Comparison of ENCODE assay signal across 14 cellular contexts in the genomic region with DNA sequence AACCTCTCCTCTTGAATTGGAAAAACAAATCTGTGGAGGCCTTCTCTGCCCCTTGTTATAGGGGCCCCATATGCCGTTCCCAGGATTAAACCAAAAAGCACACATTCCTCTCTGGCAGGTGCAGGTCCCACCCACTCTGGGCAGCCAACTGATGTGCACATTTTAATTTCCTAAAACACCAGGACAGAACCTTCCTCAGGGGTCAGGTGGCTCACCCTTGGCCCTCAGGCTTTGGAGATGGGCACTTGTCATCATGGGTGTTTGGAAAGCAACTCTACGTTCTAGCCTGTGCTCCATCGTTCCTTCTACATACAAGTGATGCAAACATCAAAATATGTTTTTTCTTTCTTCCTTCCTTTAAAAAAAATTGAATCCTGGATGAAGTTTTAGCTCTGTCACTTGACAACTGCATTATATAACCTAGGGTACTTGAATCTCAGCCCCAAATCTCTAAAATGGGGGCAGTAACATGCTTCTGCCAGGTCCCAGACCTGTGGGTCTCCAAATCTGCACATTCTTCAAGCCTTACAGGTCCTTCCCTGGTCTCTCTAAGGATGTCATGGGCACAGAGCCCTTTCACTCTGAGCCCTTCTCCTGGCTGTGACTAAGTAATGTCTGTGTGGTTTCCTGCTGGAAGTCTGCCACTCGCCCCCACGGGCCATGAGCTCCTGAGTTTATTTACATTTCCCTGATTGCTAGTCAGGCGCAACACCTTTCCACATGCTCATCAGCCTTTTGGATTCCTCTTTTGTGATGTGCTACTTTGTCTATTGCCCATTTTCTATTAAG. TPM values are rescaled to one million over a fixed set of nuclear protein-coding genes. Genes with fewer than 3 reads are reported as not detected.
DNase-seq lines count a peak whose midpoint lies in the region; ATAC-seq and TF ChIP-seq lines count a peak whose summit lies in the region.
"Had no signal": no experiment of that assay in that cellular context is flagged by ENCODE, and none has a peak within 500 bp of the region (broad histone marks: within the 10 kb centered on the region; RNA-seq: fewer than 3 reads in every experiment).

No MANE protein-coding gene starts in this region.

- H4K91ac ChIP-seq in mesenchymal stem cell (ENCODE audit: low read length), result no peak overlapping the region

- H3K9me3 ChIP-seq in body of pancreas (peaks cover 0 to 47% (median 0%) of the 10 kb centered on the region in 3 donors), mesenchymal stem cell (ENCODE audit: control insufficient read depth, low read length) (peaks cover 97% of the 10 kb centered on the region), prostate gland (no peaks in the 10 kb centered on the region)

- no peak overlapping the region for H3K4me3 ChIP-seq in body of pancreas
- peak overlapping the region in 1 of 2 experiments; percentile 18 for H3K4me3 ChIP-seq in mesenchymal stem cell (ENCODE audit: insufficient read depth in 1 of 2, low read depth in 1 of 2, low read length in 2 of 2)
- H3K4me3 ChIP-seq in prostate gland, result no peak overlapping the region
- H3K4me3 ChIP-seq: adrenal gland, lower lobe of right lung had no signal

- no peak overlapping the region for H3K23ac ChIP-seq in mesenchymal stem cell (ENCODE audit: low read length in 2 of 2)

- no peak overlapping the region for H2BK12ac ChIP-seq in mesenchymal stem cell (ENCODE audit: low read length in 2 of 2)

- in situ Hi-C loops in Caki2 (cut with HindIII; ENCODE audit: low pct_unique_long_range_greater_than_20kb, low sequenced_read_pairs) (no loop called here), KBM-7 (cut with MboI; ENCODE audit: low pct_unique_long_range_greater_than_20kb, low sequenced_read_pairs) (no loop called here)

- TF ChIP-seq CTCF in body of pancreas (IDR thresholded peaks at IDR 0.05) (no peak), prostate gland (IDR thresholded peaks at IDR 0.05) (no peak)

- H3K18ac ChIP-seq in mesenchymal stem cell (ENCODE audit: low read depth in 1 of 2, low read length in 2 of 2), result no peak overlapping the region

- intact Hi-C loops in body of pancreas (cut with DNase I), result no loop called here
- intact Hi-C loops in prostate gland (cut with DNase I), result no loop called here

- H2BK120ac ChIP-seq in mesenchymal stem cell (ENCODE audit: low read depth, low read length), result no peak overlapping the region

- 61 to 77% methylated on average over 6 of the region's 6 CpGs for WGBS in body of pancreas, 2 donors
- WGBS in mesenchymal stem cell, result 53% methylated on average over 6 of the region's 6 CpGs
- 53% methylated on average over 6 of the region's 6 CpGs for WGBS in prostate gland

- H2BK5ac ChIP-seq in mesenchymal stem cell (ENCODE audit: low read depth, low read length, poor library complexity, severe bottlenecking), result no peak overlapping the region

- no peak overlapping the region for H3K9ac ChIP-seq in mesenchymal stem cell (ENCODE audit: low read length)

- H2BK15ac ChIP-seq in mesenchymal stem cell (ENCODE audit: low read depth, poor library complexity, severe bottlenecking), result no peak overlapping the region

- no peak overlapping the region for H3K27ac ChIP-seq in body of pancreas
- peak overlapping the region; percentile 20 for H3K27ac ChIP-seq in mesenchymal stem cell (ENCODE audit: low read length, poor library complexity, severe bottlenecking)
- no peak overlapping the region for H3K27ac ChIP-seq in prostate gland
- H3K27ac ChIP-seq: lower lobe of right lung had no signal

- ATAC-seq in body of pancreas (no peak), HG03442 (IDR thresholded peaks at IDR 0.05; ENCODE audit: unreplicated experiment) (no peak)
- ATAC-seq: Right ventricle myocardium inferior had no signal

- peaks cover 1% of the 10 kb centered on the region for H3K79me1 ChIP-seq in mesenchymal stem cell (replicated peaks; ENCODE audit: low read length, poor library complexity, severe bottlenecking)

- DNase-seq in Caki2 (ENCODE audit: low read depth) (peak; percentile 53), KBM-7 (peak; percentile 41), body of pancreas (peak in 3 of 4 donors; percentile 33 to 47 (median 34)), mesenchymal stem cell (peak; percentile 50), prostate gland (ENCODE audit: low spot score) (no peak), NCI-H510A (lab: John Stamatoyannopoulos, UW) (no peak)
- no peak for DNase-seq in activated CD4-positive, CD25-positive, alpha-beta regulatory T cell treated with anti-CD3 and anti-CD28 coated beads, Interleukin-2, amount 50 U/mL, for 72 hours
- DNase-seq: activated CD4-positive, alpha-beta T cell treated with anti-CD3 and anti-CD28 coated beads for 48 hours; HCEC 1CT; lower lobe of right lung; NCI-H1694 treated with DMSO at 0.1 percent for 48 hours had no signal

- no peaks in the 10 kb centered on the region for H3K4me1 ChIP-seq in body of pancreas
- peaks cover 2% of the 10 kb centered on the region for H3K4me1 ChIP-seq in mesenchymal stem cell (ENCODE audit: control insufficient read depth, insufficient read depth, low read depth, low read length)
- no peaks in the 10 kb centered on the region for H3K4me1 ChIP-seq in prostate gland (replicated peaks)
- H3K4me1 ChIP-seq: adrenal gland, lower lobe of right lung had no signal

- no peak overlapping the region for H3K4ac ChIP-seq in mesenchymal stem cell (ENCODE audit: low read depth in 1 of 2, low read length in 2 of 2)

- H3K14ac ChIP-seq in mesenchymal stem cell (ENCODE audit: low read length in 2 of 2), result no peak overlapping the region

- TF ChIP-seq POLR2A in body of pancreas (IDR thresholded peaks at IDR 0.05), result no peak
- no peak for TF ChIP-seq POLR2A in prostate gland (IDR thresholded peaks at IDR 0.05)

- no peak overlapping the region for H2AFZ ChIP-seq in mesenchymal stem cell (ENCODE audit: low read depth, low read length)

- H3K27me3 ChIP-seq in body of pancreas (no peaks in the 10 kb centered on the region), mesenchymal stem cell (ENCODE audit: control insufficient read depth in 1 of 2, insufficient read depth in 1 of 2, low read length in 2 of 2) (peaks cover 0 to 2% of the 10 kb centered on the region in 2 experiments), prostate gland (replicated peaks; ENCODE audit: insufficient read depth) (no peaks in the 10 kb centered on the region)
- H3K27me3 ChIP-seq: adrenal gland had no signal

- no peak overlapping the region for H2AK5ac ChIP-seq in mesenchymal stem cell (ENCODE audit: low read length, severe bottlenecking)

- H4K8ac ChIP-seq in mesenchymal stem cell (ENCODE audit: low read length), result no peak overlapping the region

- H3K4me2 ChIP-seq in mesenchymal stem cell (ENCODE audit: low read length, poor library complexity, severe bottlenecking), result no peak overlapping the region

- no peaks in the 10 kb centered on the region for H3K36me3 ChIP-seq in body of pancreas (replicated peaks in 1 of 2; ENCODE audit: insufficient read depth in 1 of 2, low read depth in 2 of 2)
- H3K36me3 ChIP-seq in mesenchymal stem cell (ENCODE audit: control insufficient read depth in 1 of 2, insufficient read depth in 2 of 2, low read depth in 1 of 2, low read length in 2 of 2), result peaks cover 0 to 7% of the 10 kb centered on the region in 2 experiments
- H3K36me3 ChIP-seq in prostate gland, result no peaks in the 10 kb centered on the region
- H3K36me3 ChIP-seq: adrenal gland, lower lobe of right lung had no signal

RNA-seq across cellular contexts. Expression of a gene that starts 43.8 kb away (rescaled TPM):
- under 0.01 TPM in 1 of 2 replicates, not detected in the other for total RNA-seq in Caki2 (2014; rRNA removed; shearing (Covaris generic); ENCODE audit: low replicate concordance)
- total RNA-seq in body of pancreas, result 1 to 10 TPM; 3.6 to 9.2 TPM
- 0.08 TPM for polyA plus RNA-seq in mesenchymal stem cell (2013, experiment 1 of 2)
- 0.05 TPM for polyA plus RNA-seq in mesenchymal stem cell (2013, experiment 2 of 2)
- 1 to 10 TPM; 1.0 to 2.1 TPM for total RNA-seq in prostate gland

Comparison
In these comparisons a context has a peak if more than half of its experiments do, and no peak if none do; other contexts are left out.
1. DNase-seq: peak in Caki2 (single experiment), KBM-7 (single experiment), body of pancreas (3 of 4) and mesenchymal stem cell (single experiment); none in prostate gland (single experiment), activated CD4-positive, CD25-positive, alpha-beta regulatory T cell treated with anti-CD3 and anti-CD28 coated beads, Interleukin-2, amount 50 U/mL, for 72 hours (single experiment) and NCI-H510A (single experiment).